Comparison of ENCODE assay signal across 24 cellular contexts in genomic region chr11:115128226-115128625, GRCh38.
"Had no signal": no experiment of that assay in that cellular context is flagged by ENCODE, and none has a peak within 500 bp of the region (broad histone marks: within the 10 kb centered on the region; RNA-seq: fewer than 3 reads in every experiment).

No MANE protein-coding gene starts in this region.

- H3K4me3 Mint-ChIP-seq: mesothelial cell of epicardium, naive B cell had no signal

- H3K36me3 ChIP-seq: esophagus squamous epithelium, gastrocnemius medialis, heart right ventricle, left lung, lower lobe of right lung had no signal

- H3K27ac Mint-ChIP-seq: mesothelial cell of epicardium, naive B cell had no signal

- H3K27ac ChIP-seq: coronary artery, dorsolateral prefrontal cortex, epithelial cell of prostate, esophagus squamous epithelium, gastrocnemius medialis, heart right ventricle, left lung, lower lobe of right lung had no signal

- H3K27me3 ChIP-seq: esophagus squamous epithelium, gastrocnemius medialis, left lung had no signal

- H3K9me3 ChIP-seq: esophagus squamous epithelium, gastrocnemius medialis, heart right ventricle, left lung, lower lobe of right lung, mucosa of descending colon had no signal

- H3K36me3 Mint-ChIP-seq: mesothelial cell of epicardium, naive B cell had no signal

- H3K4me3 ChIP-seq: coronary artery, dorsolateral prefrontal cortex, esophagus squamous epithelium, gastrocnemius medialis, heart right ventricle, left lung, lower lobe of right lung, mucosa of descending colon had no signal

- ATAC-seq: esophagus mucosa, gastrocnemius medialis, heart right ventricle, left cardiac atrium, left lung, left ventricle myocardium superior, mucosa of descending colon had no signal

- H3K4me1 ChIP-seq: esophagus squamous epithelium, gastrocnemius medialis, heart right ventricle, left lung, lower lobe of right lung had no signal

- DNase-seq: dermis blood vessel endothelial cell; dorsolateral prefrontal cortex; effector CD4-positive, alpha-beta T cell; effector memory CD4-positive, alpha-beta T cell; erythroblast; esophagus squamous epithelium; foreskin fibroblast; foreskin melanocyte; gastrocnemius medialis; glutamatergic neuron; head of caudate nucleus; heart right ventricle; hippocampal formation; left cardiac atrium; left lung; left ventricle myocardium superior; lower lobe of right lung; mesenchymal stem cell; mucosa of descending colon; naive B cell had no signal
